8 cellular contexts compared by ENCODE assay signal in genomic region chr20:64057628-64058498, GRCh38. TPM values are rescaled to one million over a fixed set of nuclear protein-coding genes. Genes with fewer than 3 reads are reported as not detected.
A peak's percentile ranks its signal among the peaks of the same experiment; 100 is the strongest.
DNase-seq lines count a peak whose midpoint lies in the region; ATAC-seq and TF ChIP-seq lines count a peak whose summit lies in the region.

No MANE protein-coding gene starts in this region.

- intact Hi-C loops in sciatic nerve (cut with DNase I): no loop called here

- ATAC-seq in sciatic nerve (peak; percentile 46), GM18858 (IDR thresholded peaks at IDR 0.05; ENCODE audit: unreplicated experiment) (no peak)

- no peaks in the 10 kb centered on the region for H3K9me3 Mint-ChIP-seq in activated naive CD4-positive, alpha-beta T cell treated with anti-CD3 and anti-CD28 coated beads, Interleukin-2, amount 10 ng/mL, durations not matched to agents 7 days and 5 days

- H3K27ac ChIP-seq in cardiac muscle cell: no peak overlapping the region

- no peaks in the 10 kb centered on the region for H3K9me3 ChIP-seq in cardiac muscle cell (ENCODE audit: low read depth)

- peaks cover 43% of the 10 kb centered on the region for H3K4me1 Mint-ChIP-seq in activated naive CD4-positive, alpha-beta T cell treated with anti-CD3 and anti-CD28 coated beads, Interleukin-2, amount 10 ng/mL, durations not matched to agents 7 days and 5 days

- no peaks in the 10 kb centered on the region for H3K27me3 ChIP-seq in cardiac muscle cell

- peaks cover 2% of the 10 kb centered on the region for H3K36me3 Mint-ChIP-seq in activated naive CD4-positive, alpha-beta T cell treated with anti-CD3 and anti-CD28 coated beads, Interleukin-2, amount 10 ng/mL, durations not matched to agents 7 days and 5 days

- peak overlapping the region; percentile 76 for H3K4me3 Mint-ChIP-seq in activated naive CD4-positive, alpha-beta T cell treated with anti-CD3 and anti-CD28 coated beads, Interleukin-2, amount 10 ng/mL, durations not matched to agents 7 days and 5 days

- H3K36me3 ChIP-seq in cardiac muscle cell: no peaks in the 10 kb centered on the region

- TF ChIP-seq CTCF in GM12864 (IDR thresholded peaks at IDR 0.05; ENCODE audit: low read depth, low read length, missing control alignments) (peak; percentile 97), cardiac muscle cell (IDR thresholded peaks at IDR 0.05; ENCODE audit: low read depth, low read length) (peak; percentile 81)

- peak overlapping the region; percentile 86 for H3K27ac Mint-ChIP-seq in activated naive CD4-positive, alpha-beta T cell treated with anti-CD3 and anti-CD28 coated beads, Interleukin-2, amount 10 ng/mL, durations not matched to agents 7 days and 5 days

- H3K4me1 ChIP-seq in cardiac muscle cell (ENCODE audit: low read depth): peaks cover 10% of the 10 kb centered on the region

- CTCF ChIA-PET in activated naive CD4-positive, alpha-beta T cell treated with anti-CD3 and anti-CD28 coated beads, Interleukin-2, amount 10 ng/mL, durations not matched to agents 7 days and 5 days (lab: Charles Lee): interaction anchor here (0.6 to 2.8 kb wide), 11 partner anchors 9 to 192 kb away, joined by 3 to 16 read pairs (median 3); partner anchors contain the start of genes PRPF6, SAMD10, SOX18 and TPD52L2

- H3K4me3 ChIP-seq in GM12864 (ENCODE audit: low read depth, low read length) (no peak overlapping the region), cardiac muscle cell (no peak overlapping the region)

- H3K27me3 Mint-ChIP-seq in activated naive CD4-positive, alpha-beta T cell treated with anti-CD3 and anti-CD28 coated beads, Interleukin-2, amount 10 ng/mL, durations not matched to agents 7 days and 5 days: peaks cover 39% of the 10 kb centered on the region

- DNase-seq in GM12864 (ENCODE audit: low read depth): no peak
- peak; percentile 59 for DNase-seq in LoVo (ENCODE audit: low spot score)
- DNase-seq in SK-N-DZ (ENCODE audit: low spot score): peak; percentile 78
- peak; percentile 89 for DNase-seq in activated naive CD4-positive, alpha-beta T cell treated with anti-CD3 and anti-CD28 coated beads, Interleukin-2, amount 10 ng/mL, durations not matched to agents 7 days and 5 days
- DNase-seq in cardiac muscle cell (ENCODE audit: low read depth in 1 of 2, low spot score in 1 of 2): peak; percentile 72 to 82
- peak; percentile 87 for DNase-seq in sciatic nerve (ENCODE audit: low spot score)
- DNase-seq in pons (ENCODE audit: low spot score): no peak

RNA-seq across cellular contexts. Expression of gene TCEA2, which starts 5.1 kb away (rescaled TPM):
- polyA plus RNA-seq in SK-N-DZ (2014; cell fraction: cytosol; rRNA removed): 33.1 and 37.2 TPM in 2 replicates
- 164 and 170 TPM in 2 replicates for polyA plus RNA-seq in SK-N-DZ (2014; cell fraction: nucleus; rRNA removed)
- 96.0 and 97.3 TPM in 2 replicates for total RNA-seq in cardiac muscle cell
- 157 and 169 TPM in 2 replicates for polyA plus RNA-seq in cardiac muscle cell
- 81.2 TPM for total RNA-seq in sciatic nerve

RNA-seq across cellular contexts. Expression of gene SOX18, which starts 8.4 kb away (rescaled TPM):
- polyA plus RNA-seq in SK-N-DZ (2014; cell fraction: cytosol; rRNA removed): not detected in 2 replicates
- polyA plus RNA-seq in SK-N-DZ (2014; cell fraction: nucleus; rRNA removed): not detected in 2 replicates
- total RNA-seq in cardiac muscle cell (0.06 and 0.14 TPM in 2 replicates), sciatic nerve (134 TPM)
- polyA plus RNA-seq in cardiac muscle cell: 3.5 TPM in 1 of 2 replicates, not detected in the other

RNA-seq across cellular contexts. Expression of gene RGS19, which starts 21.5 kb away (rescaled TPM):
- 30.3 and 30.4 TPM in 2 replicates for polyA plus RNA-seq in SK-N-DZ (2014; cell fraction: cytosol; rRNA removed)
- 28.4 and 31.8 TPM in 2 replicates for polyA plus RNA-seq in SK-N-DZ (2014; cell fraction: nucleus; rRNA removed)
- total RNA-seq in cardiac muscle cell (12.3 and 14.1 TPM in 2 replicates), sciatic nerve (10.8 TPM)
- 9.0 and 12.9 TPM in 2 replicates for polyA plus RNA-seq in cardiac muscle cell

RNA-seq across cellular contexts. Expression of gene C20orf204, which starts 21.9 kb away (rescaled TPM):
- polyA plus RNA-seq in SK-N-DZ (2014; cell fraction: cytosol; rRNA removed): 2.3 and 6.6 TPM in 2 replicates
- polyA plus RNA-seq in SK-N-DZ (2014; cell fraction: nucleus; rRNA removed): 32.8 and 42.2 TPM in 2 replicates
- total RNA-seq in cardiac muscle cell: 0.88 and 2.2 TPM in 2 replicates
- 0.35 and 0.76 TPM in 2 replicates for polyA plus RNA-seq in cardiac muscle cell
- 2.1 TPM for total RNA-seq in sciatic nerve

RNA-seq across cellular contexts. Expression of gene OPRL1, which starts 22.0 kb away (rescaled TPM):
- 14.7 and 15.5 TPM in 2 replicates for polyA plus RNA-seq in SK-N-DZ (2014; cell fraction: cytosol; rRNA removed)
- polyA plus RNA-seq in SK-N-DZ (2014; cell fraction: nucleus; rRNA removed): 7.1 and 11.7 TPM in 2 replicates
- 5.3 and 9.6 TPM in 2 replicates for total RNA-seq in cardiac muscle cell
- 2.1 and 2.9 TPM in 2 replicates for polyA plus RNA-seq in cardiac muscle cell
- total RNA-seq in sciatic nerve: 1.0 TPM

Comparison
In these comparisons a context has a peak if more than half of its experiments do, and no peak if none do; other contexts are left out.
1. DNase-seq: peak in LoVo (single experiment), SK-N-DZ (single experiment), activated naive CD4-positive, alpha-beta T cell treated with anti-CD3 and anti-CD28 coated beads, Interleukin-2, amount 10 ng/mL, durations not matched to agents 7 days and 5 days (single experiment), cardiac muscle cell (2 of 2) and sciatic nerve (single experiment); none in GM12864 (single experiment) and pons (single experiment).
2. RNA of gene SOX18, which starts 8.4 kb away (total RNA-seq): 134 TPM in sciatic nerve (single experiment); 0.06 to 0.14 TPM in cardiac muscle cell; every median in the first group is over 100 times any median in the second.